1 cellular context compared by ENCODE assay signal in the genomic region with DNA sequence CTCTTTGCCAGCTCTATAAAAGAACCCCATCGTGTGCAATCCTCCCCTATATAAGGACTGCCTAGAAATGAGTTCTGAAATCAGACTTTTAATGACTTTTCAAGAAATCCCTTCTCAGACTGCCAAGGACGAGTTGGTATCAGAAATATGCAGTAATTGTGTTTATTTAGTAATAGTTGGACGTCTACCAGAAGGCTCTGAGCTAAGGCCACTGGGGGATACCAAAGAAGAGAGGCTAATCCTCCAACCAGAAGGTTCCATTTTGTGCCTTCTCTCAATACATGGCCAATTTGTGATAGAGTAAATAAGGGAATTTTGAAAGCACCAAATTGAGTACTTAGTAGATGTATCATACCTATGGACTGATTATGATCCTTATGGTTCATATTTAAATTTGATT.
TF ChIP-seq lines count a peak whose summit lies in the region.

No MANE protein-coding gene starts in this region.

TF ChIP-seq in HEK293, 187 proteins besides CTCF, POLR2A, EP300 and RAD21 (continued from another document):
- no peak for TF ChIP-seq ZNF513 (tag by site-specific recombination; IDR thresholded peaks at IDR 0.05)
- TF ChIP-seq, protein P1, sequence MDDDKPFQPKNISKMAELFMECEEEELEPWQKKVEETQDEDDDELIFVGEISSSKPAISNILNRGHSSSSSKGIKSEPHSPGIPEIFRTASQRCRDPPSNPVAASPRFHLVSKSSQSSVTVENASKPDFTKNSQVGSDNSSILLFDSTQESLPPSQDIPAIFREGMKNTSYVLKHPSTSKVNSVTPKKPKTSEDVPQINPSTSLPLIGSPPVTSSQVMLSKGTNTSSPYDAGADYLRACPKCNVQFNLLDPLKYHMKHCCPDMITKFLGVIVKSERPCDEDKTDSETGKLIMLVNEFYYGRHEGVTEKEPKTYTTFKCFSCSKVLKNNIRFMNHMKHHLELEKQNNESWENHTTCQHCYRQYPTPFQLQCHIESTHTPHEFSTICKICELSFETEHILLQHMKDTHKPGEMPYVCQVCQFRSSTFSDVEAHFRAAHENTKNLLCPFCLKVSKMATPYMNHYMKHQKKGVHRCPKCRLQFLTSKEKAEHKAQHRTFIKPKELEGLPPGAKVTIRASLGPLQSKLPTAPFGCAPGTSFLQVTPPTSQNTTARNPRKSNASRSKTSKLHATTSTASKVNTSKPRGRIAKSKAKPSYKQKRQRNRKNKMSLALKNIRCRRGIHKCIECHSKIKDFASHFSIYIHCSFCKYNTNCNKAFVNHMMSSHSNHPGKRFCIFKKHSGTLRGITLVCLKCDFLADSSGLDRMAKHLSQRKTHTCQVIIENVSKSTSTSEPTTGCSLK (tag by site-specific recombination; IDR thresholded peaks at IDR 0.05) = no peak
